ENCODE assay signal across 11 cellular contexts in genomic region chr10:77195101-77195500, GRCh38.
DNase-seq lines count a peak whose midpoint lies in the region; ATAC-seq and TF ChIP-seq lines count a peak whose summit lies in the region.
"Had no signal": no experiment of that assay in that cellular context is flagged by ENCODE, and none has a peak within 500 bp of the region (broad histone marks: within the 10 kb centered on the region; RNA-seq: fewer than 3 reads in every experiment).

No MANE protein-coding gene starts in this region.

- H3K27ac ChIP-seq in esophagus squamous epithelium (peak overlapping the region in 3 of 4 donors; percentile 68 to 70 (median 68)), ovary (no peak overlapping the region), right atrium auricular region (no peak overlapping the region)

- H3K36me3 ChIP-seq in esophagus squamous epithelium, result no peaks in the 10 kb centered on the region
- no peaks in the 10 kb centered on the region for H3K36me3 ChIP-seq in ovary
- no peaks in the 10 kb centered on the region for H3K36me3 ChIP-seq in right atrium auricular region

- H3K27me3 ChIP-seq in esophagus squamous epithelium, result no peaks in the 10 kb centered on the region
- no peaks in the 10 kb centered on the region for H3K27me3 ChIP-seq in ovary
- no peaks in the 10 kb centered on the region for H3K27me3 ChIP-seq in right atrium auricular region

- no peak for TF ChIP-seq CTCF in esophagus squamous epithelium (IDR thresholded peaks at IDR 0.05)
- no peak for TF ChIP-seq CTCF in ovary (IDR thresholded peaks at IDR 0.05)
- TF ChIP-seq CTCF in right atrium auricular region (IDR thresholded peaks at IDR 0.05), result no peak

- H3K4me3 ChIP-seq in esophagus squamous epithelium (no peak overlapping the region), ovary (no peak overlapping the region), right atrium auricular region (no peak overlapping the region)

- TF ChIP-seq EP300 in ovary (IDR thresholded peaks at IDR 0.05), result peak; percentile 14

- no peak for ATAC-seq in HG02938 (IDR thresholded peaks at IDR 0.05; ENCODE audit: unreplicated experiment)
- ATAC-seq: T-cell had no signal

- no peaks in the 10 kb centered on the region for H3K4me1 ChIP-seq in esophagus squamous epithelium
- peaks cover 2% of the 10 kb centered on the region for H3K4me1 ChIP-seq in ovary (ENCODE audit: insufficient read depth)
- H3K4me1 ChIP-seq in right atrium auricular region, result no peaks in the 10 kb centered on the region

- peak; percentile 82 for DNase-seq in AG20443 (ENCODE audit: low spot score)
- DNase-seq in RKO (ENCODE audit: low spot score), result peak; percentile 19
- DNase-seq in esophagus squamous epithelium (lab: John Stamatoyannopoulos, UW), result no peak
- DNase-seq in ovary, result no peak
- no peak for DNase-seq in NCI-H774 (lab: John Stamatoyannopoulos, UW)
- no peak for DNase-seq in DMS 273 (lab: John Stamatoyannopoulos, UW; ENCODE audit: unreplicated experiment)
- no peak for DNase-seq in right atrium auricular region (ENCODE audit: low spot score)
- DNase-seq: KBM-7, NCI-H526, T-cell had no signal

- no peaks in the 10 kb centered on the region for H3K9me3 ChIP-seq in esophagus squamous epithelium
- H3K9me3 ChIP-seq in ovary, result no peaks in the 10 kb centered on the region
- no peaks in the 10 kb centered on the region for H3K9me3 ChIP-seq in right atrium auricular region

- 50 to 62% methylated on average over 2 of the region's 2 CpGs for WGBS in esophagus squamous epithelium, 2 donors
- WGBS in ovary, 3 donors, result 21 to 25% (median 23%) methylated on average over 2 of the region's 2 CpGs

- TF ChIP-seq POLR2A in esophagus squamous epithelium (IDR thresholded peaks at IDR 0.05) (no peak), ovary (IDR thresholded peaks at IDR 0.05) (no peak)

- intact Hi-C loops in esophagus squamous epithelium (cut with DNase I) (no loop called here), ovary (cut with DNase I) (no loop called here)

Comparison
In these comparisons a context has a peak if more than half of its experiments do, and no peak if none do; other contexts are left out.
1. DNase-seq: peak in AG20443 (single experiment) and RKO (single experiment); none in esophagus squamous epithelium (single experiment), ovary (0 of 5), NCI-H774 (single experiment), DMS 273 (single experiment) and right atrium auricular region (single experiment).
2. H3K27ac ChIP-seq: peak in esophagus squamous epithelium (3 of 4); none in ovary (0 of 2) and right atrium auricular region (0 of 2).